10 cellular contexts compared by ENCODE assay signal in the genomic region with DNA sequence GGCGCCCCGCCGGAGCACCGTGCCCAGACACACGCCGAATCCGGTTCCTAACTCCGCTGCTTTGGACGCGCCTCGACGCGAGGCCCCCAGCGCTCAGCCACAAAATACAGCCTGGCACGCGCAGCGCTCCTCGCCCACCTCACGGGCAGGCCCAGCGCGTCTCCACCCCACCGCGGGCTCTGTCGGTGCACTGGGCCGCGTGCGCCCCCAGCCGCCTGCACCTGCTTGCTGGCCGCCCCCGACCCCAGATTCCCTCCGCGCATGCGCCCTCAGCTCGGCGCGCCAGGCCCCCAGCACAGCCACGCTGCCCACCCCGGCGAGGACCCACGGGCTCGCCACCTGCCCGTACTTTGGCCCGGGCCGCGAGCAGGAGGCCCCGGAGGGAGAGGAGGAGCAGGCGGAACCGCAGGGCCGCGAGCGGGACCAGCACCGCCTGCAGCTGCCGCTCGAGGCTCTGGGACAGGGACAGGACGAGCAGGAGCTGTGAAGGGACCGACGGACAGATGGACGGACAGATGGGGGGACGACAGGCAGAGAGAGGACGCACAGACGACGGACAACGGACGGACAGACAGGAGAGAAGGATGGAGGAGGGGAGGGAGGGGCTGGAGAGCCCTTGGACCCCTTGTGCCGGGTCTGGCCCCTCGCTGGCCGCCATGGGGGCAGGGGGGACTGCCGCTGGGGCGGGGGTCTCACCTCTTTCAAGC. TPM values are rescaled to one million over a fixed set of nuclear protein-coding genes. Genes with fewer than 3 reads are reported as not detected.
A peak's percentile ranks its signal among the peaks of the same experiment; 100 is the strongest.
DNase-seq lines count a peak whose midpoint lies in the region; ATAC-seq and TF ChIP-seq lines count a peak whose summit lies in the region.
"Had no signal": no experiment of that assay in that cellular context is flagged by ENCODE, and none has a peak within 500 bp of the region (broad histone marks: within the 10 kb centered on the region; RNA-seq: fewer than 3 reads in every experiment).

No MANE protein-coding gene starts in this region.

- no peak overlapping the region for H3K27ac Mint-ChIP-seq in CD8-positive, alpha-beta memory T cell
- H3K27ac Mint-ChIP-seq in effector memory CD8-positive, alpha-beta T cell: no peak overlapping the region
- H3K27ac Mint-ChIP-seq in nephron progenitor cell: no peak overlapping the region

- TF ChIP-seq CTCF in nephron progenitor cell (IDR thresholded peaks at IDR 0.05): no peak

- POLR2A ChIA-PET in CD8-positive, alpha-beta memory T cell (lab: Charles Lee): interaction anchor here (0.9 kb wide), 1 partner anchor 20 kb away, joined by 8 read pairs; the partner anchor contains the start of gene DDA1

- no peaks in the 10 kb centered on the region for H3K36me3 ChIP-seq in CD8-positive, alpha-beta memory T cell (ENCODE audit: insufficient read depth, low read length)
- no peaks in the 10 kb centered on the region for H3K36me3 ChIP-seq in KOPT-K1 (ENCODE audit: insufficient read depth, low read length)
- H3K36me3 ChIP-seq: gastrocnemius medialis had no signal

- peak overlapping the region; percentile 26 for H3K4me3 ChIP-seq in CD8-positive, alpha-beta memory T cell (ENCODE audit: low read length)
- H3K4me3 ChIP-seq: gastrocnemius medialis had no signal

- H3K27me3 ChIP-seq in CD8-positive, alpha-beta memory T cell (ENCODE audit: insufficient read depth, low read length, poor library complexity, severe bottlenecking): no peaks in the 10 kb centered on the region
- H3K27me3 ChIP-seq: gastrocnemius medialis had no signal

- H3K36me3 Mint-ChIP-seq in CD8-positive, alpha-beta memory T cell: peaks cover 0 to 4% (median 3%) of the 10 kb centered on the region in 3 donors
- H3K36me3 Mint-ChIP-seq in effector memory CD8-positive, alpha-beta T cell (ENCODE audit: insufficient read depth): no peaks in the 10 kb centered on the region
- peaks cover 31% of the 10 kb centered on the region for H3K36me3 Mint-ChIP-seq in nephron progenitor cell (ENCODE audit: low read depth)

- peaks cover 6 to 29% (median 13%) of the 10 kb centered on the region in 3 donors for H3K4me1 Mint-ChIP-seq in CD8-positive, alpha-beta memory T cell
- peaks cover 14 to 16% of the 10 kb centered on the region in 2 donors for H3K4me1 Mint-ChIP-seq in effector memory CD8-positive, alpha-beta T cell (ENCODE audit: low read depth in 2 of 2)
- peaks cover 38% of the 10 kb centered on the region for H3K4me1 Mint-ChIP-seq in nephron progenitor cell

- H3K27ac ChIP-seq in CD8-positive, alpha-beta memory T cell (ENCODE audit: low read depth, low read length): no peak overlapping the region
- peak overlapping the region; percentile 60 for H3K27ac ChIP-seq in KOPT-K1 (ENCODE audit: low read depth, low read length, poor library complexity, severe bottlenecking)
- H3K27ac ChIP-seq: gastrocnemius medialis had no signal

- ATAC-seq in effector memory CD8-positive, alpha-beta T cell (replicated peaks): peak; percentile 29
- ATAC-seq in HG02884 (IDR thresholded peaks at IDR 0.05; ENCODE audit: unreplicated experiment): no peak
- no peak for ATAC-seq in GM18858 (IDR thresholded peaks at IDR 0.05; ENCODE audit: unreplicated experiment)
- no peak for ATAC-seq in HG03469 (IDR thresholded peaks at IDR 0.05; ENCODE audit: unreplicated experiment)
- ATAC-seq: gastrocnemius medialis had no signal

- peak overlapping the region; percentile 33 to 85 (median 66) for H3K4me3 Mint-ChIP-seq in CD8-positive, alpha-beta memory T cell
- peak overlapping the region; percentile 76 to 83 for H3K4me3 Mint-ChIP-seq in effector memory CD8-positive, alpha-beta T cell
- H3K4me3 Mint-ChIP-seq in nephron progenitor cell: peak overlapping the region; percentile 47

- H3K9me3 ChIP-seq in CD8-positive, alpha-beta memory T cell (ENCODE audit: low read length): no peaks in the 10 kb centered on the region
- no peaks in the 10 kb centered on the region for H3K9me3 ChIP-seq in KOPT-K1 (ENCODE audit: insufficient read depth, low read length, poor library complexity, severe bottlenecking)
- H3K9me3 ChIP-seq: gastrocnemius medialis had no signal

- peaks cover 15% of the 10 kb centered on the region for H3K4me1 ChIP-seq in CD8-positive, alpha-beta memory T cell (ENCODE audit: insufficient read depth, low read length)

- CTCF ChIA-PET in CD8-positive, alpha-beta memory T cell (lab: Charles Lee): interaction anchor here (1.6 to 2.1 kb wide), 2 partner anchors 20 to 24 kb away, joined by 4 to 5 read pairs; partner anchors contain the start of genes DDA1 and MRPL34

- no peaks in the 10 kb centered on the region for H3K27me3 Mint-ChIP-seq in CD8-positive, alpha-beta memory T cell
- H3K27me3 Mint-ChIP-seq in effector memory CD8-positive, alpha-beta T cell: no peaks in the 10 kb centered on the region
- H3K27me3 Mint-ChIP-seq in nephron progenitor cell (ENCODE audit: low read depth, poor library complexity): peaks cover 31% of the 10 kb centered on the region

- H3K9me3 Mint-ChIP-seq in CD8-positive, alpha-beta memory T cell: no peaks in the 10 kb centered on the region
- H3K9me3 Mint-ChIP-seq in effector memory CD8-positive, alpha-beta T cell: no peaks in the 10 kb centered on the region
- H3K9me3 Mint-ChIP-seq in nephron progenitor cell: no peaks in the 10 kb centered on the region

- no peak for DNase-seq in CD8-positive, alpha-beta memory T cell
- DNase-seq in effector memory CD8-positive, alpha-beta T cell: no peak
- no peak for DNase-seq in nephron progenitor cell
- no peak for DNase-seq in AG08396 (ENCODE audit: low spot score)
- DNase-seq: gastrocnemius medialis, NCI-H2081 treated with DMSO at 0.1 percent for 48 hours had no signal

RNA-seq across cellular contexts. Expression of gene ANO8, which starts 5.4 kb away (rescaled TPM):
- total RNA-seq in CD8-positive, alpha-beta memory T cell: 1 to 10 TPM; 4.1 to 5.1 TPM
- 0.43 TPM for polyA plus RNA-seq in CD8-positive, alpha-beta memory T cell

RNA-seq across cellular contexts. Expression of gene GTPBP3, which starts 8.1 kb away (rescaled TPM):
- total RNA-seq in CD8-positive, alpha-beta memory T cell: 10 to 100 TPM; 47.3 to 55.7 TPM
- polyA plus RNA-seq in CD8-positive, alpha-beta memory T cell: 13.3 TPM

RNA-seq across cellular contexts. Expression of gene DDA1, which starts 19.9 kb away (rescaled TPM):
- 10 to 100 TPM; 47.9 to 51.1 TPM for total RNA-seq in CD8-positive, alpha-beta memory T cell
- polyA plus RNA-seq in CD8-positive, alpha-beta memory T cell: 34.7 TPM

RNA-seq across cellular contexts. Expression of gene MRPL34, which starts 23.5 kb away (rescaled TPM):
- 100 to 1,000 TPM; 136 to 138 TPM for total RNA-seq in CD8-positive, alpha-beta memory T cell
- polyA plus RNA-seq in CD8-positive, alpha-beta memory T cell: 227 TPM

RNA-seq across cellular contexts. Expression of gene ABHD8, which starts 26.0 kb away (rescaled TPM):
- total RNA-seq in CD8-positive, alpha-beta memory T cell: 1 to 10 TPM; 5.2 to 6.0 TPM
- polyA plus RNA-seq in CD8-positive, alpha-beta memory T cell: 8.3 TPM
